In genomic region chr17:51083976-51084375, GRCh38 we compare ENCODE assay signal across 22 cellular contexts. TPM values are rescaled to one million over a fixed set of nuclear protein-coding genes. Genes with fewer than 3 reads are reported as not detected.
DNase-seq lines count a peak whose midpoint lies in the region; ATAC-seq and TF ChIP-seq lines count a peak whose summit lies in the region.
"Had no signal": no experiment of that assay in that cellular context is flagged by ENCODE, and none has a peak within 500 bp of the region (broad histone marks: within the 10 kb centered on the region; RNA-seq: fewer than 3 reads in every experiment).

No MANE protein-coding gene starts in this region.

- H3K36me3 ChIP-seq in neutrophil: peaks cover 5% of the 10 kb centered on the region

- H3K27ac ChIP-seq in neutrophil: peak overlapping the region; percentile 69

- H3K4me1 ChIP-seq in neutrophil (ENCODE audit: control insufficient read depth in 1 of 2, insufficient read depth in 1 of 2, low read depth in 1 of 2, low read length in 1 of 2): peaks cover 45 to 58% of the 10 kb centered on the region in 2 experiments
- H3K4me1 ChIP-seq: HAP-1 had no signal

- no peak overlapping the region for H3K4me3 Mint-ChIP-seq in CD14-positive monocyte
- H3K4me3 Mint-ChIP-seq: CD4-positive, alpha-beta memory T cell; GM23338; T-helper 1 cell treated with Interleukin-12 subunit alpha and Interleukin-12 subunit beta and Interleukin-4 antibody, amounts not matched to agents 30 μg/mL and 1 μg/mL, for 36 hours had no signal

- H3K4me1 Mint-ChIP-seq in CD14-positive monocyte: peaks cover 36% of the 10 kb centered on the region
- H3K4me1 Mint-ChIP-seq: GM23338 had no signal

- H3K27ac Mint-ChIP-seq in CD14-positive monocyte: peak overlapping the region in 5 of 7 donors; percentile 26 to 85 (median 77)
- H3K27ac Mint-ChIP-seq: CD4-positive, alpha-beta memory T cell; GM23338; T-helper 1 cell treated with Interleukin-12 subunit alpha and Interleukin-12 subunit beta and Interleukin-4 antibody, amounts not matched to agents 30 μg/mL and 1 μg/mL, for 36 hours had no signal

- TF ChIP-seq CTCF in CD14-positive monocyte (IDR thresholded peaks at IDR 0.05) (no peak), neutrophil (IDR thresholded peaks at IDR 0.05) (no peak)

- H3K4me3 ChIP-seq in neutrophil (ENCODE audit: low read depth in 1 of 2, low read length in 1 of 2): no peak overlapping the region
- H3K4me3 ChIP-seq: GM23338, HAP-1 had no signal

- no peaks in the 10 kb centered on the region for H3K9me3 ChIP-seq in neutrophil
- H3K9me3 ChIP-seq: Caco-2, HAP-1 had no signal

- peaks cover 9 to 18% of the 10 kb centered on the region in 2 donors for H3K36me3 Mint-ChIP-seq in CD14-positive monocyte

- peaks cover 0 to 2% (median 0%) of the 10 kb centered on the region in 7 donors for H3K9me3 Mint-ChIP-seq in CD14-positive monocyte
- H3K9me3 Mint-ChIP-seq: CD4-positive, alpha-beta memory T cell; GM23338; T-helper 1 cell treated with Interleukin-12 subunit alpha and Interleukin-12 subunit beta and Interleukin-4 antibody, amounts not matched to agents 30 μg/mL and 1 μg/mL, for 36 hours had no signal

- H3K27me3 ChIP-seq in neutrophil: no peaks in the 10 kb centered on the region

- peaks cover 0 to under 1% (median 0%) of the 10 kb centered on the region in 3 donors for H3K27me3 Mint-ChIP-seq in CD14-positive monocyte (ENCODE audit: low read depth in 3 of 3)
- H3K27me3 Mint-ChIP-seq: CD4-positive, alpha-beta memory T cell had no signal

- no peak for DNase-seq in CD14-positive monocyte (ENCODE audit: low spot score)
- peak; percentile 17 for DNase-seq in MV-4-11 (lab: John Stamatoyannopoulos, UW)
- peak; percentile 15 for DNase-seq in amniotic epithelial cell (ENCODE audit: low read depth)
- no peak for DNase-seq in KG1 (lab: John Stamatoyannopoulos, UW)
- DNase-seq: Caco-2; CD4-positive, alpha-beta memory T cell; DMS 273 treated with DMSO at 0.1 percent for 48 hours; DND-41; Kasumi-1; NCI-H1105; NCI-H1694; NCI-H2081; NCI-H2171 treated with DMSO at 0.1 percent for 48 hours; NCI-H524 treated with DMSO at 0.1 percent for 48 hours; NCI-H82; SHP77 had no signal

- intact Hi-C loops in CD14-positive monocyte (cut with micrococcal nuclease): no loop called here

- ATAC-seq in HG02642 (IDR thresholded peaks at IDR 0.05; ENCODE audit: poor library complexity, unreplicated experiment) (no peak), HG03108 (IDR thresholded peaks at IDR 0.05; ENCODE audit: unreplicated experiment) (no peak)
- ATAC-seq: GM23338 had no signal

RNA-seq across cellular contexts. Expression of gene SPAG9, which starts 36.7 kb away (rescaled TPM):
- polyA plus RNA-seq in CD14-positive monocyte: 1 to 10 TPM; 4.9 to 8.5 TPM

Comparison
In these comparisons a context has a peak if more than half of its experiments do, and no peak if none do; other contexts are left out.
1. DNase-seq: peak in MV-4-11 (single experiment) and amniotic epithelial cell (single experiment); none in CD14-positive monocyte (single experiment) and KG1 (single experiment).